23 cellular contexts compared by ENCODE assay signal in genomic region chr16:4101421-4102275, GRCh38. TPM values are rescaled to one million over a fixed set of nuclear protein-coding genes. Genes with fewer than 3 reads are reported as not detected.
DNase-seq lines count a peak whose midpoint lies in the region; ATAC-seq and TF ChIP-seq lines count a peak whose summit lies in the region.
"Had no signal": no experiment of that assay in that cellular context is flagged by ENCODE, and none has a peak within 500 bp of the region (broad histone marks: within the 10 kb centered on the region; RNA-seq: fewer than 3 reads in every experiment).

No MANE protein-coding gene starts in this region.

- no peak for TF ChIP-seq POLR2A in body of pancreas (IDR thresholded peaks at IDR 0.05)

- DNase-seq in body of pancreas (peak in 3 of 4 donors; percentile 36 to 58 (median 54)), heart right ventricle (peak in 1 of 2 donors; percentile 40), osteoblast (ENCODE audit: insufficient read length, low spot score, missing footprints) (peak; percentile 76), tibial artery (peak; percentile 71 to 74), NCI-H748 (lab: John Stamatoyannopoulos, UW; ENCODE audit: unreplicated experiment) (no peak), COLO668 (lab: John Stamatoyannopoulos, UW; ENCODE audit: unreplicated experiment) (no peak)
- DNase-seq: activated CD4-positive, alpha-beta T cell treated with anti-CD3 and anti-CD28 coated beads for 1 hour; activated CD8-positive, alpha-beta memory T cell treated with anti-CD3 and anti-CD28 coated beads for 24 hours; activated naive CD4-positive, alpha-beta T cell treated with anti-CD3 and anti-CD28 coated beads, Interleukin-2, amount 50 U/mL, for 16 hours; activated T-cell treated with anti-CD3 and anti-CD28 coated beads, Interleukin-2, amount 50 U/mL, for 4 hours; anterior cingulate cortex; CD4-positive, alpha-beta T cell; foreskin melanocyte; kidney; mesendoderm; naive thymus-derived CD4-positive, alpha-beta T cell; NCI-H1092; NCI-H1930; NCI-H2227 treated with DMSO at 0.1 percent for 48 hours; NCI-H774; stimulated activated naive B cell treated with anti-CD40 and anti-IgM and Interleukin-4, amounts not matched to agents 10 μg/mL and 1 μg/mL and 100 μg/mL, for 72 hours had no signal

- H4K20me1 ChIP-seq in osteoblast (ENCODE audit: insufficient read depth, low read length), result no peaks in the 10 kb centered on the region

- H3K4me2 ChIP-seq in osteoblast (ENCODE audit: insufficient read depth, low read length), result peak overlapping the region; percentile 83

- H3K4me3 ChIP-seq in body of pancreas (no peak overlapping the region), heart right ventricle (peak overlapping the region in 2 of 10 donors; percentile 11 to 13), osteoblast (ENCODE audit: insufficient read depth, low read length) (peak overlapping the region; percentile 65), tibial artery (peak overlapping the region; percentile 20 to 31)
- H3K4me3 ChIP-seq: skin epidermis had no signal

- H3K27me3 ChIP-seq in body of pancreas (no peaks in the 10 kb centered on the region), heart right ventricle (no peaks in the 10 kb centered on the region), osteoblast (ENCODE audit: insufficient read depth, low read length) (no peaks in the 10 kb centered on the region), tibial artery (no peaks in the 10 kb centered on the region)

- peak; percentile 39 for ATAC-seq in body of pancreas
- ATAC-seq in heart right ventricle, result peak; percentile 48 to 90 (median 74)
- no peak for ATAC-seq in GM21381 (IDR thresholded peaks at IDR 0.05; ENCODE audit: unreplicated experiment)
- ATAC-seq: activated T-cell treated with anti-CD3 and anti-CD28 coated beads, Interleukin-2, amount 50 U/mL, for 4 hours; naive thymus-derived CD4-positive, alpha-beta T cell; stimulated activated naive B cell treated with anti-CD40 and anti-IgM and Interleukin-4, amounts not matched to agents 10 μg/mL and 1 μg/mL and 100 μg/mL, for 72 hours had no signal

- no peak for TF ChIP-seq CTCF in body of pancreas (IDR thresholded peaks at IDR 0.05)
- no peak for TF ChIP-seq CTCF in heart right ventricle (IDR thresholded peaks at IDR 0.05)
- no peak for TF ChIP-seq CTCF in osteoblast (IDR thresholded peaks at IDR 0.05; ENCODE audit: extremely low read depth, low read depth, low read length)
- TF ChIP-seq CTCF in tibial artery (IDR thresholded peaks at IDR 0.05), result no peak

- peaks cover 23% of the 10 kb centered on the region for H3K79me2 ChIP-seq in osteoblast (ENCODE audit: insufficient read depth, low read length)

- no peaks in the 10 kb centered on the region for H3K9me3 ChIP-seq in body of pancreas
- H3K9me3 ChIP-seq in heart right ventricle, result no peaks in the 10 kb centered on the region
- no peaks in the 10 kb centered on the region for H3K9me3 ChIP-seq in osteoblast (ENCODE audit: low read depth, low read length)
- no peaks in the 10 kb centered on the region for H3K9me3 ChIP-seq in tibial artery

- WGBS in body of pancreas, 2 donors, result 29 to 32% methylated on average over 22 of the region's 22 CpGs
- WGBS in heart right ventricle, 2 donors, result 60 to 64% methylated on average over 22 of the region's 22 CpGs

- H3K36me3 ChIP-seq in body of pancreas (replicated peaks in 1 of 2; ENCODE audit: insufficient read depth in 1 of 2, low read depth in 2 of 2) (no peaks in the 10 kb centered on the region), heart right ventricle (peaks cover 0 to 10% (median 0%) of the 10 kb centered on the region in 9 donors), osteoblast (ENCODE audit: insufficient read depth, low read length) (peaks cover 3% of the 10 kb centered on the region), tibial artery (peaks cover 0 to 7% (median 0%) of the 10 kb centered on the region in 3 donors)

- H3K27ac ChIP-seq in body of pancreas, result peak overlapping the region in 3 of 4 donors; percentile 1 to 60 (median 54)
- peak overlapping the region in 3 of 10 donors; percentile 7 to 24 (median 13) for H3K27ac ChIP-seq in heart right ventricle
- H3K27ac ChIP-seq in osteoblast (ENCODE audit: low read depth, low read length), result peak overlapping the region; percentile 35
- H3K27ac ChIP-seq in tibial artery, result peak overlapping the region; percentile 35 to 54
- H3K27ac ChIP-seq: skin epidermis had no signal

- intact Hi-C loops in body of pancreas (cut with DNase I), result no loop called here
- intact Hi-C loops in heart right ventricle (cut with DNase I), result no loop called here
- intact Hi-C loops in tibial artery (cut with DNase I; ENCODE audit: low total_unique reads), result no loop called here

- peak overlapping the region; percentile 68 for H2AFZ ChIP-seq in osteoblast (ENCODE audit: low read length)

- H3K4me1 ChIP-seq in body of pancreas, result peaks cover 41% of the 10 kb centered on the region
- H3K4me1 ChIP-seq in heart right ventricle, result peaks cover 0 to 22% (median 15%) of the 10 kb centered on the region in 9 donors
- peaks cover 10% of the 10 kb centered on the region for H3K4me1 ChIP-seq in osteoblast (ENCODE audit: insufficient read depth, low read length)
- peaks cover 0 to 45% (median 13%) of the 10 kb centered on the region in 4 donors for H3K4me1 ChIP-seq in tibial artery

RNA-seq across cellular contexts. Expression of gene ADCY9, which starts 14.6 kb away (rescaled TPM):
- total RNA-seq in body of pancreas (10 to 100 TPM; 22.4 to 29.1 TPM), heart right ventricle (10 to 100 TPM; 37.3 to 57.6 (median 43.4) TPM), osteoblast (27.4 and 29.3 TPM in 2 replicates)
- polyA plus RNA-seq in heart right ventricle, result 10 to 100 TPM; 11.5 to 12.4 TPM

Comparison
In these comparisons a context has a peak if more than half of its experiments do, and no peak if none do; other contexts are left out.
1. DNase-seq: peak in body of pancreas (3 of 4), osteoblast (single experiment) and tibial artery (2 of 2); none in NCI-H748 (single experiment) and COLO668 (single experiment).
2. H3K4me3 ChIP-seq: peak in osteoblast (single experiment) and tibial artery (2 of 2); none in body of pancreas (0 of 2).